ENCODE assay signal across 16 cellular contexts in genomic region chr7:132398253-132398913, GRCh38.
"Had no signal": no experiment of that assay in that cellular context is flagged by ENCODE, and none has a peak within 500 bp of the region (broad histone marks: within the 10 kb centered on the region; RNA-seq: fewer than 3 reads in every experiment).

No MANE protein-coding gene starts in this region.

- H3K36me3 Mint-ChIP-seq: immature natural killer cell had no signal

- H3K4me3 Mint-ChIP-seq: activated CD4-positive, alpha-beta T cell treated with anti-CD3 and anti-CD28 coated beads, Interleukin-2, amount 10 ng/mL, durations not matched to agents 7 days and 5 days; immature natural killer cell; naive thymus-derived CD4-positive, alpha-beta T cell; stimulated activated naive CD8-positive, alpha-beta T cell treated with anti-CD3 and anti-CD28 coated beads, Interleukin-15, amount 100 ng/mL, for 72 hours had no signal

- H3K4me3 ChIP-seq: adrenal gland, lung, prostate gland, thyroid gland, uterus had no signal

- H3K9me3 ChIP-seq: adrenal gland, prostate gland, thyroid gland, uterus had no signal

- H3K27ac ChIP-seq: adrenal gland, prostate gland, thyroid gland, uterus had no signal

- H3K27me3 ChIP-seq: adrenal gland, thyroid gland, uterus had no signal

- H3K27me3 Mint-ChIP-seq: stimulated activated naive CD8-positive, alpha-beta T cell treated with anti-CD3 and anti-CD28 coated beads, Interleukin-15, amount 100 ng/mL, for 72 hours had no signal

- H3K36me3 ChIP-seq: adrenal gland, prostate gland, thyroid gland, uterus had no signal

- DNase-seq: activated CD4-positive, alpha-beta T cell treated with anti-CD3 and anti-CD28 coated beads, Interleukin-2, amount 10 ng/mL, durations not matched to agents 7 days and 5 days; activated CD4-positive, CD25-positive, alpha-beta regulatory T cell; activated CD8-positive, alpha-beta memory T cell treated with anti-CD3 and anti-CD28 coated beads for 24 hours; activated naive CD4-positive, alpha-beta T cell treated with anti-CD3 and anti-CD28 coated beads, Interleukin-2, amount 50 U/mL, for 16 hours; adrenal gland; immature natural killer cell; left cardiac atrium; naive thymus-derived CD4-positive, alpha-beta T cell; nucleus accumbens; stimulated activated CD4-positive, alpha-beta T cell treated with anti-CD3 and anti-CD28 coated beads, Interleukin-4, amount 100 ng/mL, for 24 hours; stimulated activated naive CD8-positive, alpha-beta T cell treated with anti-CD3 and anti-CD28 coated beads, Interleukin-15, amount 100 ng/mL, for 72 hours; T-helper 2 cell; thyroid gland; uterus had no signal

- H3K27ac Mint-ChIP-seq: stimulated activated naive CD8-positive, alpha-beta T cell treated with anti-CD3 and anti-CD28 coated beads, Interleukin-15, amount 100 ng/mL, for 72 hours had no signal

- H3K4me1 ChIP-seq: adrenal gland, prostate gland had no signal

- ATAC-seq: left cardiac atrium; naive thymus-derived CD4-positive, alpha-beta T cell; stimulated activated naive CD8-positive, alpha-beta T cell treated with anti-CD3 and anti-CD28 coated beads, Interleukin-15, amount 100 ng/mL, for 72 hours had no signal
